21 cellular contexts compared by ENCODE assay signal in genomic region chr7:139087212-139087611, GRCh38. TPM values are rescaled to one million over a fixed set of nuclear protein-coding genes. Genes with fewer than 3 reads are reported as not detected.
A peak's percentile ranks its signal among the peaks of the same experiment; 100 is the strongest.
DNase-seq lines count a peak whose midpoint lies in the region; ATAC-seq and TF ChIP-seq lines count a peak whose summit lies in the region.
"Had no signal": no experiment of that assay in that cellular context is flagged by ENCODE, and none has a peak within 500 bp of the region (broad histone marks: within the 10 kb centered on the region; RNA-seq: fewer than 3 reads in every experiment).

No MANE protein-coding gene starts in this region.

- DNase-seq in activated CD4-positive, alpha-beta T cell treated with anti-CD3 and anti-CD28 coated beads, Interleukin-2, amount 10 ng/mL, durations not matched to agents 7 days and 5 days: no peak
- no peak for DNase-seq in activated CD4-positive, alpha-beta T cell treated with anti-CD3 and anti-CD28 coated beads for 48 hours
- DNase-seq in T-cell (no peak), NCI-H526 (lab: John Stamatoyannopoulos, UW) (no peak), stomach (no peak), DMS53 treated with DMSO at 0.1 percent for 48 hours (lab: John Stamatoyannopoulos, UW; ENCODE audit: unreplicated experiment) (no peak)
- no peak for DNase-seq in activated naive CD8-positive, alpha-beta T cell treated with anti-CD3 and anti-CD28 coated beads, Interleukin-2, amount 10 ng/mL, durations not matched to agents 7 days and 5 days
- DNase-seq in natural killer cell treated with Interleukin-12 subunit alpha and Interleukin-12 subunit beta and Interleukin-15 and Interleukin-18, amount 100 ng/mL, for 72 hours (ENCODE audit: low spot score): no peak
- DNase-seq: activated CD4-positive, alpha-beta T cell treated with anti-CD3 and anti-CD28 coated beads for 1 hour; EL; NCI-H146; stimulated activated CD4-positive, alpha-beta T cell treated with anti-CD3 and anti-CD28 coated beads, Interleukin-12 subunit alpha, Interleukin-12 subunit beta, amount 100 ng/mL, for 4 hours; stimulated activated CD4-positive, alpha-beta T cell treated with anti-CD3 and anti-CD28 coated beads, Interleukin-4, amount 100 ng/mL, for 4 hours had no signal

- no peak for ATAC-seq in T-cell (replicated peaks in 1 of 4)
- no peak for ATAC-seq in activated naive CD8-positive, alpha-beta T cell treated with anti-CD3 and anti-CD28 coated beads, Interleukin-2, amount 10 ng/mL, durations not matched to agents 7 days and 5 days (ENCODE audit: low read depth)
- ATAC-seq in natural killer cell treated with Interleukin-12 subunit alpha and Interleukin-12 subunit beta and Interleukin-15 and Interleukin-18, amount 100 ng/mL, for 72 hours: no peak
- ATAC-seq: A549, HCT116, SK-N-SH treated with all-trans-retinoic acid at 6 μM for 48 hours had no signal

- CTCF ChIA-PET in activated CD4-positive, alpha-beta T cell treated with anti-CD3 and anti-CD28 coated beads, Interleukin-2, amount 10 ng/mL, durations not matched to agents 7 days and 5 days (lab: Charles Lee): interaction anchor here (0.6 to 6.7 kb wide), 2 partner anchors 12 to 13 kb away, joined by 3 to 38 read pairs; no protein-coding TSS in a partner anchor
- CTCF ChIA-PET in T-cell (lab: Charles Lee): interaction anchor here in 1 of 2 donors (0.6 to 3.7 kb wide), 2 partner anchors 12 to 23 kb away, joined by 5 to 21 read pairs; no protein-coding TSS in a partner anchor

- H3K4me1 ChIP-seq in stomach: peaks cover 4 to 22% (median 16%) of the 10 kb centered on the region in 4 donors
- H3K4me1 ChIP-seq: A549 had no signal

- H3K27me3 ChIP-seq in stomach: no peaks in the 10 kb centered on the region
- H3K27me3 ChIP-seq: BLaER1, right atrium auricular region had no signal

- peaks cover 9% of the 10 kb centered on the region for H3K9me3 Mint-ChIP-seq in activated CD4-positive, alpha-beta T cell treated with anti-CD3 and anti-CD28 coated beads, Interleukin-2, amount 10 ng/mL, durations not matched to agents 7 days and 5 days
- H3K9me3 Mint-ChIP-seq in T-cell: peaks cover 0 to 9% (median 8%) of the 10 kb centered on the region in 3 donors
- H3K9me3 Mint-ChIP-seq in activated naive CD8-positive, alpha-beta T cell treated with anti-CD3 and anti-CD28 coated beads, Interleukin-2, amount 10 ng/mL, durations not matched to agents 7 days and 5 days: peaks cover 6% of the 10 kb centered on the region
- peaks cover 9% of the 10 kb centered on the region for H3K9me3 Mint-ChIP-seq in natural killer cell treated with Interleukin-12 subunit alpha and Interleukin-12 subunit beta and Interleukin-15 and Interleukin-18, amount 100 ng/mL, for 72 hours

- TF ChIP-seq CTCF in stomach (IDR thresholded peaks at IDR 0.05): no peak

- peaks cover 87% of the 10 kb centered on the region for H3K4me1 Mint-ChIP-seq in activated CD4-positive, alpha-beta T cell treated with anti-CD3 and anti-CD28 coated beads, Interleukin-2, amount 10 ng/mL, durations not matched to agents 7 days and 5 days
- H3K4me1 Mint-ChIP-seq in T-cell: peaks cover 84 to 91% (median 90%) of the 10 kb centered on the region in 3 donors
- peaks cover 70% of the 10 kb centered on the region for H3K4me1 Mint-ChIP-seq in activated naive CD8-positive, alpha-beta T cell treated with anti-CD3 and anti-CD28 coated beads, Interleukin-2, amount 10 ng/mL, durations not matched to agents 7 days and 5 days
- peaks cover 65 to 79% of the 10 kb centered on the region in 2 donors for H3K4me1 Mint-ChIP-seq in natural killer cell treated with Interleukin-12 subunit alpha and Interleukin-12 subunit beta and Interleukin-15 and Interleukin-18, amount 100 ng/mL, for 72 hours (ENCODE audit: low read depth in 2 of 2)

- H3K27ac ChIP-seq in stomach: no peak overlapping the region
- H3K27ac ChIP-seq: A549, BLaER1, KMS-11, right atrium auricular region, RWPE1 had no signal

- intact Hi-C loops in stomach (cut with DNase I; ENCODE audit: low total_unique reads): no loop called here

- POLR2A ChIA-PET in activated CD4-positive, alpha-beta T cell treated with anti-CD3 and anti-CD28 coated beads, Interleukin-2, amount 10 ng/mL, durations not matched to agents 7 days and 5 days (lab: Charles Lee): no interaction called here
- POLR2A ChIA-PET in T-cell (lab: Charles Lee): interaction anchor here (1.0 to 1.5 kb wide), 5 partner anchors 8 to 17 kb away, joined by 3 to 4 read pairs (median 3); no protein-coding TSS in a partner anchor
- POLR2A ChIA-PET in activated naive CD8-positive, alpha-beta T cell treated with anti-CD3 and anti-CD28 coated beads, Interleukin-2, amount 10 ng/mL, durations not matched to agents 7 days and 5 days (lab: Charles Lee): interaction anchor here (1.3 to 2.5 kb wide), 3 partner anchors 12 to 28 kb away, joined by 3 to 13 read pairs (median 5); no protein-coding TSS in a partner anchor

- H3K4me3 Mint-ChIP-seq in activated CD4-positive, alpha-beta T cell treated with anti-CD3 and anti-CD28 coated beads, Interleukin-2, amount 10 ng/mL, durations not matched to agents 7 days and 5 days: no peak overlapping the region
- peak overlapping the region in 2 of 3 donors; percentile 25 to 64 for H3K4me3 Mint-ChIP-seq in T-cell
- peak overlapping the region; percentile 18 for H3K4me3 Mint-ChIP-seq in activated naive CD8-positive, alpha-beta T cell treated with anti-CD3 and anti-CD28 coated beads, Interleukin-2, amount 10 ng/mL, durations not matched to agents 7 days and 5 days
- H3K4me3 Mint-ChIP-seq in natural killer cell treated with Interleukin-12 subunit alpha and Interleukin-12 subunit beta and Interleukin-15 and Interleukin-18, amount 100 ng/mL, for 72 hours: peak overlapping the region; percentile 72

- WGBS in stomach, 5 donors: 87 to 96% (median 94%) methylated on average over 3 of the region's 3 CpGs

- no peak for TF ChIP-seq EP300 in stomach (IDR thresholded peaks at IDR 0.05)

- H3K36me3 Mint-ChIP-seq in activated CD4-positive, alpha-beta T cell treated with anti-CD3 and anti-CD28 coated beads, Interleukin-2, amount 10 ng/mL, durations not matched to agents 7 days and 5 days (ENCODE audit: low read depth): peaks cover 88% of the 10 kb centered on the region
- H3K36me3 Mint-ChIP-seq in T-cell: peaks cover 74% of the 10 kb centered on the region
- H3K36me3 Mint-ChIP-seq in activated naive CD8-positive, alpha-beta T cell treated with anti-CD3 and anti-CD28 coated beads, Interleukin-2, amount 10 ng/mL, durations not matched to agents 7 days and 5 days: peaks cover 66% of the 10 kb centered on the region
- H3K36me3 Mint-ChIP-seq in natural killer cell treated with Interleukin-12 subunit alpha and Interleukin-12 subunit beta and Interleukin-15 and Interleukin-18, amount 100 ng/mL, for 72 hours: peaks cover 61% of the 10 kb centered on the region

- H3K4me3 ChIP-seq in stomach: no peak overlapping the region
- H3K4me3 ChIP-seq: A549, BLaER1, lung, right atrium auricular region had no signal

- H3K9me3 ChIP-seq in stomach: no peaks in the 10 kb centered on the region
- H3K9me3 ChIP-seq: A549, right atrium auricular region had no signal

- peak overlapping the region; percentile 75 for H3K27ac Mint-ChIP-seq in activated CD4-positive, alpha-beta T cell treated with anti-CD3 and anti-CD28 coated beads, Interleukin-2, amount 10 ng/mL, durations not matched to agents 7 days and 5 days
- peak overlapping the region; percentile 70 to 90 for H3K27ac Mint-ChIP-seq in T-cell
- H3K27ac Mint-ChIP-seq in activated naive CD8-positive, alpha-beta T cell treated with anti-CD3 and anti-CD28 coated beads, Interleukin-2, amount 10 ng/mL, durations not matched to agents 7 days and 5 days: peak overlapping the region; percentile 31
- peak overlapping the region; percentile 12 to 81 for H3K27ac Mint-ChIP-seq in natural killer cell treated with Interleukin-12 subunit alpha and Interleukin-12 subunit beta and Interleukin-15 and Interleukin-18, amount 100 ng/mL, for 72 hours

- TF ChIP-seq POLR2A in stomach (IDR thresholded peaks at IDR 0.05): no peak

- H3K36me3 ChIP-seq in stomach: peaks cover 20 to 74% (median 74%) of the 10 kb centered on the region in 4 donors

- no peaks in the 10 kb centered on the region for H3K27me3 Mint-ChIP-seq in activated CD4-positive, alpha-beta T cell treated with anti-CD3 and anti-CD28 coated beads, Interleukin-2, amount 10 ng/mL, durations not matched to agents 7 days and 5 days
- no peaks in the 10 kb centered on the region for H3K27me3 Mint-ChIP-seq in T-cell
- no peaks in the 10 kb centered on the region for H3K27me3 Mint-ChIP-seq in activated naive CD8-positive, alpha-beta T cell treated with anti-CD3 and anti-CD28 coated beads, Interleukin-2, amount 10 ng/mL, durations not matched to agents 7 days and 5 days
- no peaks in the 10 kb centered on the region for H3K27me3 Mint-ChIP-seq in natural killer cell treated with Interleukin-12 subunit alpha and Interleukin-12 subunit beta and Interleukin-15 and Interleukin-18, amount 100 ng/mL, for 72 hours

RNA-seq across cellular contexts. Expression of gene ZC3HAV1, which starts 22.3 kb away (rescaled TPM):
- 100 to 1,000 TPM; 124 to 129 TPM for total RNA-seq in activated CD4-positive, alpha-beta T cell treated with anti-CD3 and anti-CD28 coated beads, Interleukin-2, amount 10 ng/mL, durations not matched to agents 7 days and 5 days
- 100 to 1,000 TPM; 148 to 201 (median 155) TPM for total RNA-seq in T-cell
- total RNA-seq in activated naive CD8-positive, alpha-beta T cell treated with anti-CD3 and anti-CD28 coated beads, Interleukin-2, amount 10 ng/mL, durations not matched to agents 7 days and 5 days: 100 to 1,000 TPM; 136 TPM
- total RNA-seq in natural killer cell treated with Interleukin-12 subunit alpha and Interleukin-12 subunit beta and Interleukin-15 and Interleukin-18, amount 100 ng/mL, for 72 hours: 100 to 1,000 TPM in 1 of 2 donors, 10 to 100 TPM in 1; 88.2 to 104 TPM
- 10 to 100 TPM in 4 of 5 donors, 1 to 10 TPM in 1; 7.6 to 34.3 (median 20.3) TPM for total RNA-seq in stomach
- 1 to 10 TPM; 5.5 to 7.0 (median 5.7) TPM for polyA plus RNA-seq in stomach

RNA-seq across cellular contexts. Expression of gene ZC3HAV1L, which starts 51.4 kb away (rescaled TPM):
- 10 to 100 TPM; 14.9 to 16.5 TPM for total RNA-seq in activated CD4-positive, alpha-beta T cell treated with anti-CD3 and anti-CD28 coated beads, Interleukin-2, amount 10 ng/mL, durations not matched to agents 7 days and 5 days
- 1 to 10 TPM; 1.2 to 7.6 (median 5.1) TPM for total RNA-seq in T-cell
- 10 to 100 TPM; 15.6 to 17.4 TPM for total RNA-seq in activated naive CD8-positive, alpha-beta T cell treated with anti-CD3 and anti-CD28 coated beads, Interleukin-2, amount 10 ng/mL, durations not matched to agents 7 days and 5 days
- 1 to 10 TPM; 3.7 to 8.7 TPM for total RNA-seq in natural killer cell treated with Interleukin-12 subunit alpha and Interleukin-12 subunit beta and Interleukin-15 and Interleukin-18, amount 100 ng/mL, for 72 hours
- total RNA-seq in stomach: 10 to 100 TPM in 4 of 5 donors, 1 to 10 TPM in 1; 4.7 to 31.9 (median 18.2) TPM
- 1 to 10 TPM in 1 of 3 donors, under 1 TPM in 2; 0.33 to 1.3 (median 0.76) TPM for polyA plus RNA-seq in stomach
